8 cellular contexts compared by ENCODE assay signal in the genomic region with DNA sequence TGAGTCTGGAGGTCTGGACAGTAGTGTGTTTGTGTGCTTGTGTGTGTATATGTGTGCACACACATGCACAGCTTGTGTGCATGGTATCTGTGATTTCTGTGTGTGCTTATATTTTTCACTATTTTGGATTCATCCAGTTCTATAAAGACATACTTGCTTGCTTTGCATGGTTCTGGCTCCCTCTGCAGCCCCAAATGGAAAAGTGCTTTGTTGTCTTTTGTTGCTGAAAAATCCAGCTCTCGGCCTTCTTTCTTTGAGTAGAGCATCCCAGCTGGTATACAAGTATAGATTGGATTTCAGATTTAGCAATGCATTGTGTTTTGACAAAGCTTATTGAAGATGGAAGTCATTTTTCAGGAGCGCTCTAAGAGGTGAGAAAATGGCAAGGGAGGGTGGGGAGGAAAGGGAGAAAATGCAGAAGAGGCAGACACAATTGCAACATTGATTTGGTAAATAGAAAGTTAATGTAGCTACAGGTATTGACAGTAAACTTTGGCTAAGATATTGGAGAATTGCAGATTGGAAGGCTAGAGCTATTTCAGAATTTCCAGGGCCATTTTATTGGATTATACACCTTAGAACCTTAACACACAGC.
DNase-seq lines count a peak whose midpoint lies in the region; ATAC-seq and TF ChIP-seq lines count a peak whose summit lies in the region.

No MANE protein-coding gene starts in this region.

- no peaks in the 10 kb centered on the region for H3K9me3 Mint-ChIP-seq in activated CD8-positive, alpha-beta T cell treated with anti-CD3 and anti-CD28 coated beads for 36 hours
- no peaks in the 10 kb centered on the region for H3K9me3 Mint-ChIP-seq in activated CD8-positive, alpha-beta T cell treated with anti-CD3 and anti-CD28 coated beads, Interleukin-2, amount 10 ng/mL, durations not matched to agents 7 days and 5 days (ENCODE audit: insufficient read depth)
- no peaks in the 10 kb centered on the region for H3K9me3 Mint-ChIP-seq in T-helper 2 cell treated with Interferon-gamma antibody and Interleukin-4, amounts not matched to agents 5 μg/mL and 100 μg/mL, for 36 hours

- POLR2A ChIA-PET in activated CD8-positive, alpha-beta T cell treated with anti-CD3 and anti-CD28 coated beads for 36 hours (lab: Charles Lee), result no interaction called here
- POLR2A ChIA-PET in activated CD8-positive, alpha-beta T cell treated with anti-CD3 and anti-CD28 coated beads, Interleukin-2, amount 10 ng/mL, durations not matched to agents 7 days and 5 days (lab: Charles Lee), result no interaction called here

- H3K36me3 Mint-ChIP-seq in activated CD8-positive, alpha-beta T cell treated with anti-CD3 and anti-CD28 coated beads for 36 hours (ENCODE audit: low read depth), result no peaks in the 10 kb centered on the region
- no peaks in the 10 kb centered on the region for H3K36me3 Mint-ChIP-seq in activated CD8-positive, alpha-beta T cell treated with anti-CD3 and anti-CD28 coated beads, Interleukin-2, amount 10 ng/mL, durations not matched to agents 7 days and 5 days (ENCODE audit: low read depth)
- H3K36me3 Mint-ChIP-seq in T-helper 2 cell treated with Interferon-gamma antibody and Interleukin-4, amounts not matched to agents 5 μg/mL and 100 μg/mL, for 36 hours (ENCODE audit: low read depth), result no peaks in the 10 kb centered on the region

- H3K4me3 Mint-ChIP-seq in activated CD8-positive, alpha-beta T cell treated with anti-CD3 and anti-CD28 coated beads for 36 hours, result no peak overlapping the region
- H3K4me3 Mint-ChIP-seq in activated CD8-positive, alpha-beta T cell treated with anti-CD3 and anti-CD28 coated beads, Interleukin-2, amount 10 ng/mL, durations not matched to agents 7 days and 5 days, result no peak overlapping the region
- no peak overlapping the region for H3K4me3 Mint-ChIP-seq in T-helper 2 cell treated with Interferon-gamma antibody and Interleukin-4, amounts not matched to agents 5 μg/mL and 100 μg/mL, for 36 hours

- intact Hi-C loops in activated CD8-positive, alpha-beta T cell treated with anti-CD3 and anti-CD28 coated beads for 36 hours (cut with micrococcal nuclease), result no loop called here

- H3K27me3 Mint-ChIP-seq in activated CD8-positive, alpha-beta T cell treated with anti-CD3 and anti-CD28 coated beads for 36 hours, result no peaks in the 10 kb centered on the region
- H3K27me3 Mint-ChIP-seq in activated CD8-positive, alpha-beta T cell treated with anti-CD3 and anti-CD28 coated beads, Interleukin-2, amount 10 ng/mL, durations not matched to agents 7 days and 5 days (ENCODE audit: low read depth), result no peaks in the 10 kb centered on the region
- H3K27me3 Mint-ChIP-seq in T-helper 2 cell treated with Interferon-gamma antibody and Interleukin-4, amounts not matched to agents 5 μg/mL and 100 μg/mL, for 36 hours (ENCODE audit: low read depth), result no peaks in the 10 kb centered on the region

- no peak for TF ChIP-seq CTCF in activated CD8-positive, alpha-beta T cell treated with anti-CD3 and anti-CD28 coated beads for 36 hours (IDR thresholded peaks at IDR 0.05)
- peak; percentile 75 for TF ChIP-seq CTCF in epithelial cell of proximal tubule (conservative IDR thresholded peaks at IDR 0.05; ENCODE audit: low read depth, low read length)

- H3K4me3 ChIP-seq in epithelial cell of proximal tubule (ENCODE audit: low read depth, low read length), result no peak overlapping the region

- CTCF ChIA-PET in activated CD8-positive, alpha-beta T cell treated with anti-CD3 and anti-CD28 coated beads for 36 hours (lab: Charles Lee), result interaction anchor here (1.0 kb wide), 2 partner anchors 8 to 9 kb away, joined by 3 to 4 read pairs; no protein-coding TSS in a partner anchor
- CTCF ChIA-PET in activated CD8-positive, alpha-beta T cell treated with anti-CD3 and anti-CD28 coated beads, Interleukin-2, amount 10 ng/mL, durations not matched to agents 7 days and 5 days (lab: Charles Lee), result interaction anchor here (1.2 kb wide), 1 partner anchor 9 kb away, joined by 3 read pairs; no protein-coding TSS in a partner anchor

- no peak for ATAC-seq in activated CD8-positive, alpha-beta T cell treated with anti-CD3 and anti-CD28 coated beads for 36 hours
- no peak for ATAC-seq in activated CD8-positive, alpha-beta T cell treated with anti-CD3 and anti-CD28 coated beads, Interleukin-2, amount 10 ng/mL, durations not matched to agents 7 days and 5 days
- ATAC-seq in HG02798 (IDR thresholded peaks at IDR 0.05; ENCODE audit: poor library complexity, unreplicated experiment), result no peak

- H3K4me1 Mint-ChIP-seq in activated CD8-positive, alpha-beta T cell treated with anti-CD3 and anti-CD28 coated beads for 36 hours (ENCODE audit: low read depth), result no peaks in the 10 kb centered on the region
- no peaks in the 10 kb centered on the region for H3K4me1 Mint-ChIP-seq in activated CD8-positive, alpha-beta T cell treated with anti-CD3 and anti-CD28 coated beads, Interleukin-2, amount 10 ng/mL, durations not matched to agents 7 days and 5 days (ENCODE audit: low read depth)
- H3K4me1 Mint-ChIP-seq in T-helper 2 cell treated with Interferon-gamma antibody and Interleukin-4, amounts not matched to agents 5 μg/mL and 100 μg/mL, for 36 hours (ENCODE audit: low read depth), result no peaks in the 10 kb centered on the region

- no peak overlapping the region for H3K27ac Mint-ChIP-seq in activated CD8-positive, alpha-beta T cell treated with anti-CD3 and anti-CD28 coated beads for 36 hours
- no peak overlapping the region for H3K27ac Mint-ChIP-seq in activated CD8-positive, alpha-beta T cell treated with anti-CD3 and anti-CD28 coated beads, Interleukin-2, amount 10 ng/mL, durations not matched to agents 7 days and 5 days
- no peak overlapping the region for H3K27ac Mint-ChIP-seq in T-helper 2 cell treated with Interferon-gamma antibody and Interleukin-4, amounts not matched to agents 5 μg/mL and 100 μg/mL, for 36 hours

- DNase-seq in activated CD8-positive, alpha-beta T cell treated with anti-CD3 and anti-CD28 coated beads for 36 hours, result peak; percentile 9
- DNase-seq in activated CD8-positive, alpha-beta T cell treated with anti-CD3 and anti-CD28 coated beads, Interleukin-2, amount 10 ng/mL, durations not matched to agents 7 days and 5 days, result no peak
- DNase-seq in NCI-H526 (lab: John Stamatoyannopoulos, UW) (peak; percentile 77 to 85), epithelial cell of proximal tubule (ENCODE audit: low read depth) (no peak), non-pigmented ciliary epithelial cell (ENCODE audit: low read depth) (peak; percentile 5), HPDE6-E6E7 (ENCODE audit: extremely low spot score) (no peak)
- DNase-seq in T-helper 2 cell treated with Interferon-gamma antibody and Interleukin-4, amounts not matched to agents 5 μg/mL and 100 μg/mL, for 36 hours (ENCODE audit: low spot score), result no peak

Comparison
In these comparisons a context has a peak if more than half of its experiments do, and no peak if none do; other contexts are left out.
1. DNase-seq: peak in activated CD8-positive, alpha-beta T cell treated with anti-CD3 and anti-CD28 coated beads for 36 hours (single experiment), NCI-H526 (2 of 2) and non-pigmented ciliary epithelial cell (single experiment); none in activated CD8-positive, alpha-beta T cell treated with anti-CD3 and anti-CD28 coated beads, Interleukin-2, amount 10 ng/mL, durations not matched to agents 7 days and 5 days (single experiment), epithelial cell of proximal tubule (single experiment), HPDE6-E6E7 (single experiment) and T-helper 2 cell treated with Interferon-gamma antibody and Interleukin-4, amounts not matched to agents 5 μg/mL and 100 μg/mL, for 36 hours (single experiment).